8 cellular contexts compared by ENCODE assay signal in genomic region chr16:1493746-1494094, GRCh38. TPM values are rescaled to one million over a fixed set of nuclear protein-coding genes. Genes with fewer than 3 reads are reported as not detected.
DNase-seq lines count a peak whose midpoint lies in the region; ATAC-seq and TF ChIP-seq lines count a peak whose summit lies in the region.

No MANE protein-coding gene starts in this region.

- H3K36me3 ChIP-seq in ES-I3 (ENCODE audit: insufficient read depth, low read length): no peaks in the 10 kb centered on the region; the same call in 1 of the 2 replicates
- peaks cover 27 to 33% of the 10 kb centered on the region in 2 donors for H3K36me3 ChIP-seq in ascending aorta

- peak overlapping the region in 3 of 6 donors; percentile 34 to 65 (median 50) for H3K27ac Mint-ChIP-seq in immature natural killer cell
- H3K27ac Mint-ChIP-seq in stimulated activated naive CD8-positive, alpha-beta T cell treated with anti-CD3 and anti-CD28 coated beads, Interleukin-15, amount 100 ng/mL, for 72 hours: peak overlapping the region; percentile 94 to 99

- no peaks in the 10 kb centered on the region for H3K9me3 Mint-ChIP-seq in immature natural killer cell
- no peaks in the 10 kb centered on the region for H3K9me3 Mint-ChIP-seq in stimulated activated naive CD8-positive, alpha-beta T cell treated with anti-CD3 and anti-CD28 coated beads, Interleukin-15, amount 100 ng/mL, for 72 hours

- no peaks in the 10 kb centered on the region for H3K4me1 ChIP-seq in ES-I3 (ENCODE audit: insufficient read depth, low read length)
- peaks cover 3 to 9% of the 10 kb centered on the region in 2 donors for H3K4me1 ChIP-seq in ascending aorta

- peak overlapping the region; percentile 71 for H3K4me3 ChIP-seq in HL-60 (replicated peaks; ENCODE audit: insufficient read depth, low read length)
- peak overlapping the region; percentile 78 to 93 for H3K4me3 ChIP-seq in ascending aorta

- DNase-seq in HL-60 (ENCODE audit: low read depth in 1 of 2, low spot score in 1 of 2) (no peak), ascending aorta (ENCODE audit: low spot score in 2 of 2) (no peak), immature natural killer cell (peak in 1 of 3 donors; percentile 10), middle frontal gyrus (ENCODE audit: extremely low spot score, low spot score) (no peak), ecto neural progenitor cell (ENCODE audit: low spot score) (no peak), 8988T (no peak)
- no peak for DNase-seq in stimulated activated naive CD8-positive, alpha-beta T cell treated with anti-CD3 and anti-CD28 coated beads, Interleukin-15, amount 100 ng/mL, for 72 hours

- peak overlapping the region; percentile 68 to 97 (median 95) for H3K4me3 Mint-ChIP-seq in immature natural killer cell
- H3K4me3 Mint-ChIP-seq in stimulated activated naive CD8-positive, alpha-beta T cell treated with anti-CD3 and anti-CD28 coated beads, Interleukin-15, amount 100 ng/mL, for 72 hours: peak overlapping the region; percentile 96 to 97

- TF ChIP-seq CTCF in HL-60 (IDR thresholded peaks at IDR 0.05; ENCODE audit: insufficient read depth, low read length) (no peak), ascending aorta (IDR thresholded peaks at IDR 0.05) (no peak)

- intact Hi-C loops in ascending aorta (cut with DNase I): loop anchor here (1.0 to 5.0 kb wide), 6 partner anchors 15 to 213 kb away; partner anchors contain the start of genes CLCN7, CRAMP1, IFT140 and MAPK8IP3

- peak; percentile 29 for ATAC-seq in stimulated activated naive CD8-positive, alpha-beta T cell treated with anti-CD3 and anti-CD28 coated beads, Interleukin-15, amount 100 ng/mL, for 72 hours

- peaks cover 2 to 5% (median 3%) of the 10 kb centered on the region in 3 donors for H3K27me3 Mint-ChIP-seq in immature natural killer cell (ENCODE audit: low read depth in 3 of 3)
- no peaks in the 10 kb centered on the region for H3K27me3 Mint-ChIP-seq in stimulated activated naive CD8-positive, alpha-beta T cell treated with anti-CD3 and anti-CD28 coated beads, Interleukin-15, amount 100 ng/mL, for 72 hours

- H3K9me3 ChIP-seq in ES-I3 (ENCODE audit: control insufficient read depth, insufficient read depth, low read length) (no peaks in the 10 kb centered on the region), ascending aorta (no peaks in the 10 kb centered on the region)

- H3K36me3 Mint-ChIP-seq in immature natural killer cell: no peaks in the 10 kb centered on the region

- peaks cover 8 to 11% of the 10 kb centered on the region in 2 donors for H3K4me1 Mint-ChIP-seq in immature natural killer cell
- H3K4me1 Mint-ChIP-seq in stimulated activated naive CD8-positive, alpha-beta T cell treated with anti-CD3 and anti-CD28 coated beads, Interleukin-15, amount 100 ng/mL, for 72 hours: peaks cover 41% of the 10 kb centered on the region

- H3K27me3 ChIP-seq in HL-60 (ENCODE audit: insufficient read depth, poor library complexity, severe bottlenecking) (no peaks in the 10 kb centered on the region), ascending aorta (no peaks in the 10 kb centered on the region)

- H3K27ac ChIP-seq in HL-60 (replicated peaks): peak overlapping the region; percentile 99
- peak overlapping the region; percentile 76 to 93 for H3K27ac ChIP-seq in ascending aorta

- peak overlapping the region; percentile 68 for H3K9ac ChIP-seq in ES-I3 (ENCODE audit: low read depth, low read length)

RNA-seq across cellular contexts. Expression of gene TELO2, which starts 0.6 kb away (rescaled TPM):
- total RNA-seq in ascending aorta: 110 TPM
- 10 to 100 TPM; 12.0 to 16.4 (median 12.3) TPM for polyA plus RNA-seq in immature natural killer cell

RNA-seq across cellular contexts. Expression of gene PTX4, which starts 5.0 kb away (rescaled TPM):
- total RNA-seq in ascending aorta: not detected
- polyA plus RNA-seq in immature natural killer cell: not detected

RNA-seq across cellular contexts. Expression of gene CLCN7, which starts 18.9 kb away (rescaled TPM):
- total RNA-seq in ascending aorta: 108 TPM
- polyA plus RNA-seq in immature natural killer cell: 10 to 100 TPM; 19.8 to 44.8 (median 21.5) TPM

RNA-seq across cellular contexts. Expression of gene TMEM204, which starts 39.7 kb away (rescaled TPM):
- 145 TPM for total RNA-seq in ascending aorta
- 10 to 100 TPM; 23.0 to 41.0 (median 38.3) TPM for polyA plus RNA-seq in immature natural killer cell

RNA-seq across cellular contexts. Expression of gene CCDC154, which starts 49.4 kb away (rescaled TPM):
- not detected for total RNA-seq in ascending aorta
- not detected for polyA plus RNA-seq in immature natural killer cell
